Comparison of ENCODE assay signal across 8 cellular contexts in the genomic region with DNA sequence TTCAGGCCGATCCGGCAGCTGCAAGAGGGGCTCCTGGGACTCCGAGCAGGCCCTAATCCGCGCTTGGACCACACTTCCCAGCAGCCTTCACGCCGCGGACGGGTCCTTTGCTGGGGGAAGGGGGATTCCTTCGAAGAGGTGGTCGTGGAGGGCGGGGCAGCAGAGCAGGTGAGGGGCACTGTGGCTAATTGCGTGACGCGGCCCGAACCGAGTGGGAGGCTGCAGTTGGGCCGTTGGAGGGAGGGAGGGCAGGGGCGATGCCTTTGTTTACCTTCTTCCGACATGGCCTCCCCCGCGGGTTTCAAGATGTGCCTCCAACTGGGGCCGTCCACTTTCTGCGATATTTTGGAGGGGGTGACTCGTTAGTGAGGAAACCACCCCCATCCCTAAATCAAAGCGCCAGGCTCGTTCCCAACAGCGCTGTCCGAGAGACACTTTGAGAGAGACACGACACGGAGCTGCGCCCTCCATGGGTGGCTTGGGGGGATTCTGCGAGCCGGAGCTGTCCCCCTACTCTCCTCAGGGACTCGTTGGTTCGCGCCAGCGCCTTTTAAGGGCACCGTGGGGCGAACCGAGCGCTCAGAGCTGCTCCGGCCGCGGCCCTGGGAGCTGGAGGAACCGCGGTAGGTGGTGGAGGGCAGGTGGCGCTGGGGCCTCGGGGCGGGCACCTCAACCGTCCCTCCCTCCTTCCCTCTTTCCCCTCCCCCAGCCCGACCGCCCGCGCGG. TPM values are rescaled to one million over a fixed set of nuclear protein-coding genes. Genes with fewer than 3 reads are reported as not detected.
DNase-seq lines count a peak whose midpoint lies in the region; ATAC-seq and TF ChIP-seq lines count a peak whose summit lies in the region.

Gene FAM53C, plus strand, starts transcription at position 582 of the 726 bp plus-strand sequence. CDS start 3,070 bp downstream, outside the sequence.

- H3F3A ChIP-seq in smooth muscle cell (ENCODE audit: low read depth) = no peaks in the 10 kb centered on the region

- in situ Hi-C loops in mammary epithelial cell (cut with MboI; ENCODE audit: low sequenced_read_pairs in 2 of 2) = no loop called here

- H3K4me2 ChIP-seq in mammary epithelial cell (ENCODE audit: insufficient read depth, low read depth, low read length) (peak within 1 kb of the TSS; percentile 89), smooth muscle cell (peak within 1 kb of the TSS; percentile 96)

- peaks cover 6% of the 10 kb centered on the region; the same call in 1 of the 2 replicates for H3K36me3 ChIP-seq in ACC112 (ENCODE audit: insufficient read depth, low read length)
- H3K36me3 ChIP-seq in mammary epithelial cell (ENCODE audit: insufficient read depth, low read length) = peaks cover 2% of the 10 kb centered on the region
- peaks cover 4% of the 10 kb centered on the region for H3K36me3 ChIP-seq in smooth muscle cell (ENCODE audit: low read depth)

- H3K9ac ChIP-seq in mammary epithelial cell (ENCODE audit: insufficient read depth, low read length) (peak within 1 kb of the TSS; percentile 86), smooth muscle cell (ENCODE audit: low read depth) (peak within 1 kb of the TSS; percentile 100)

- H2AFZ ChIP-seq in ACC112 (ENCODE audit: low read length, unreplicated experiment) = peak within 1 kb of the TSS; percentile 80
- H2AFZ ChIP-seq in mammary epithelial cell (ENCODE audit: low read depth, low read length) = peak within 1 kb of the TSS; percentile 93
- H2AFZ ChIP-seq in smooth muscle cell (ENCODE audit: low read depth) = peak within 1 kb of the TSS; percentile 99

- H3K27me3 ChIP-seq in ACC112 (ENCODE audit: insufficient read depth, low read length) (no peaks in the 10 kb centered on the region), mammary epithelial cell (ENCODE audit: insufficient read depth, low read length) (no peaks in the 10 kb centered on the region), smooth muscle cell (ENCODE audit: low read depth) (no peaks in the 10 kb centered on the region)

- CTCF ChIA-PET in mammary epithelial cell (lab: Charles Lee; ENCODE audit: low non-redundant PET) = interaction anchor here (1.2 kb wide), 1 partner anchor 14 kb away, joined by 11 read pairs; the partner anchor contains the start of gene KDM3B

- TF ChIP-seq CTCF in WI38 (IDR thresholded peaks at IDR 0.05; ENCODE audit: low read depth, low read length) (no peak), mammary epithelial cell (conservative IDR thresholded peaks at IDR 0.05 in 1 of 2, IDR thresholded peaks at IDR 0.05 in 1 of 2; ENCODE audit: extremely low read depth in 1 of 2, insufficient read depth in 1 of 2, low read depth in 1 of 2, low read length in 2 of 2) (no peak), smooth muscle cell (IDR thresholded peaks at IDR 0.05; ENCODE audit: borderline replicate concordance, insufficient read depth, poor library complexity, severe bottlenecking) (no peak)

- H3K9me3 ChIP-seq in mammary epithelial cell (replicated peaks; ENCODE audit: insufficient read depth, low read length) = no peaks in the 10 kb centered on the region
- no peaks in the 10 kb centered on the region for H3K9me3 ChIP-seq in smooth muscle cell (replicated peaks; ENCODE audit: low read depth)

- DNase-seq in NCI-H2196 treated with DMSO at 0.1 percent for 48 hours (lab: John Stamatoyannopoulos, UW; ENCODE audit: unreplicated experiment) (peak; percentile 90), mammary epithelial cell (peak; percentile 93), iPS-NIHi7 (ENCODE audit: extremely low spot score) (peak; percentile 86), smooth muscle cell (lab: John Stamatoyannopoulos, UW; ENCODE audit: unreplicated experiment) (peak; percentile 96)

- intact Hi-C loops in mammary epithelial cell (cut with micrococcal nuclease) = loop anchor here (1.0 to 5.0 kb wide), 2 partner anchors 14 to 116 kb away; partner anchors contain the start of gene KDM3B

- BruUV-seq in mammary epithelial cell (replicated peaks; lab: Mats Ljungman, UMichigan) = no TSS peak

- H3K4me3 ChIP-seq in ACC112 (ENCODE audit: low read depth, low read length) (peak within 1 kb of the TSS; percentile 98), WI38 (ENCODE audit: low read depth, low read length) (peak within 1 kb of the TSS; percentile 94), mammary epithelial cell (replicated peaks in 1 of 3; ENCODE audit: insufficient read depth in 1 of 3, low read depth in 2 of 3, low read length in 3 of 3) (peak within 1 kb of the TSS; percentile 62 to 84 (median 67)), smooth muscle cell (peak within 1 kb of the TSS; percentile 67)

- H3K79me2 ChIP-seq in ACC112 (ENCODE audit: control insufficient read depth, insufficient read depth, low read length, unreplicated experiment) = peaks cover 38% of the 10 kb centered on the region
- H3K79me2 ChIP-seq in mammary epithelial cell (ENCODE audit: insufficient read depth, low read length) = peaks cover 38% of the 10 kb centered on the region
- peaks cover 45% of the 10 kb centered on the region for H3K79me2 ChIP-seq in smooth muscle cell (ENCODE audit: low read depth)

- H3K27ac ChIP-seq in ACC112 (ENCODE audit: low read depth, low read length) = peak within 1 kb of the TSS; percentile 95
- H3K27ac ChIP-seq in mammary epithelial cell (ENCODE audit: insufficient read depth, low read depth, low read length) = peak within 1 kb of the TSS; percentile 92
- peak within 1 kb of the TSS; percentile 99 for H3K27ac ChIP-seq in smooth muscle cell (ENCODE audit: low read depth)

- WGBS in mammary epithelial cell (ENCODE audit: low coverage, missing lambda C conversion rate) = 2% methylated on average over 17 of the region's 56 CpGs
- 2% methylated on average over 45 of the region's 56 CpGs for WGBS in smooth muscle cell (ENCODE audit: low lambda C conversion rate)

- H3K4me1 ChIP-seq in ACC112 (ENCODE audit: control insufficient read depth, insufficient read depth, low read length, unreplicated experiment) (peaks cover 27% of the 10 kb centered on the region), mammary epithelial cell (ENCODE audit: insufficient read depth, low read length) (peaks cover 4% of the 10 kb centered on the region), smooth muscle cell (ENCODE audit: low read depth) (peaks cover 18% of the 10 kb centered on the region)

- no peaks in the 10 kb centered on the region for H4K20me1 ChIP-seq in mammary epithelial cell (ENCODE audit: insufficient read depth, low read length)
- H4K20me1 ChIP-seq in smooth muscle cell (ENCODE audit: low read depth) = peaks cover 46% of the 10 kb centered on the region

- dilution Hi-C loops in mammary epithelial cell (cut with HindIII; ENCODE audit: low sequenced_read_pairs) = loop anchor here (5.0 kb wide), 1 partner anchor 99 kb away; the partner anchor contains the start of gene REEP2

- ATAC-seq in GM18867 (IDR thresholded peaks at IDR 0.05; ENCODE audit: unreplicated experiment) = peak; percentile 83
- peak; percentile 76 for ATAC-seq in HG03097 (IDR thresholded peaks at IDR 0.05; ENCODE audit: low FRiP score, unreplicated experiment)

RNA-seq across cellular contexts. Expression of gene FAM53C, which starts in this region (rescaled TPM):
- total RNA-seq in mammary epithelial cell (10 to 100 TPM; 29.6 to 40.2 TPM), smooth muscle cell (34.8 and 48.1 TPM in 2 replicates)
- polyA plus RNA-seq in mammary epithelial cell (22.4 TPM), smooth muscle cell (44.5 and 45.1 TPM in 2 replicates)
- 26.7 TPM for polyA minus RNA-seq in mammary epithelial cell

Comparison
In these comparisons a context has a peak if more than half of its experiments do, and no peak if none do; other contexts are left out.
1. Peak in every context shown above with its lines: DNase-seq, ATAC-seq, H3K4me3 ChIP-seq and H3K27ac ChIP-seq.